In genomic region chr5:1636208-1636770, GRCh38 we compare ENCODE assay signal across 7 cellular contexts.
DNase-seq lines count a peak whose midpoint lies in the region; ATAC-seq and TF ChIP-seq lines count a peak whose summit lies in the region.
"Not testable (repeated sequence)": the region's sequence is repeated elsewhere in the genome, so short reads cannot be mapped to it uniquely, and the experiment has no call there.

No MANE protein-coding gene starts in this region.

- peak in 2 of 3 donors; percentile 25 to 26 for DNase-seq in Peyer's patch
- DNase-seq in activated CD8-positive, alpha-beta T cell treated with anti-CD3 and anti-CD28 coated beads for 36 hours; activated naive CD4-positive, alpha-beta T cell treated with anti-CD3 and anti-CD28 coated beads, Interleukin-2, amount 10 ng/mL, durations not matched to agents 7 days and 5 days; natural killer cell treated with Interleukin-12 subunit alpha and Interleukin-12 subunit beta and Interleukin-15 and Interleukin-18, amount 100 ng/mL, for 72 hours (ENCODE audit: low spot score): not testable (repeated sequence)
- DNase-seq in cardiac septum (ENCODE audit: low spot score): peak; percentile 63

- H3K4me3 Mint-ChIP-seq in activated CD8-positive, alpha-beta T cell treated with anti-CD3 and anti-CD28 coated beads for 36 hours; natural killer cell treated with Interleukin-12 subunit alpha and Interleukin-12 subunit beta and Interleukin-15 and Interleukin-18, amount 100 ng/mL, for 72 hours: not testable (repeated sequence)
- peak overlapping the region; percentile 31 for H3K4me3 Mint-ChIP-seq in activated naive CD4-positive, alpha-beta T cell treated with anti-CD3 and anti-CD28 coated beads, Interleukin-2, amount 10 ng/mL, durations not matched to agents 7 days and 5 days
- H3K4me3 Mint-ChIP-seq in stimulated activated memory B cell treated with anti-CD40 and anti-IgM and Interleukin-4, amounts not matched to agents 10 μg/mL and 1 μg/mL and 100 μg/mL, for 72 hours: peak overlapping the region; percentile 27

- H3K27ac Mint-ChIP-seq in activated CD8-positive, alpha-beta T cell treated with anti-CD3 and anti-CD28 coated beads for 36 hours: peak overlapping the region; percentile 65
- not testable (repeated sequence) for H3K27ac Mint-ChIP-seq in activated naive CD4-positive, alpha-beta T cell treated with anti-CD3 and anti-CD28 coated beads, Interleukin-2, amount 10 ng/mL, durations not matched to agents 7 days and 5 days
- H3K27ac Mint-ChIP-seq in natural killer cell treated with Interleukin-12 subunit alpha and Interleukin-12 subunit beta and Interleukin-15 and Interleukin-18, amount 100 ng/mL, for 72 hours: peak overlapping the region; percentile 20 to 33
- peak overlapping the region; percentile 79 for H3K27ac Mint-ChIP-seq in stimulated activated memory B cell treated with anti-CD40 and anti-IgM and Interleukin-4, amounts not matched to agents 10 μg/mL and 1 μg/mL and 100 μg/mL, for 72 hours

- H3K4me1 Mint-ChIP-seq in activated CD8-positive, alpha-beta T cell treated with anti-CD3 and anti-CD28 coated beads for 36 hours (ENCODE audit: low read depth): peaks cover 32% of the 10 kb centered on the region
- peaks cover 32% of the 10 kb centered on the region for H3K4me1 Mint-ChIP-seq in activated naive CD4-positive, alpha-beta T cell treated with anti-CD3 and anti-CD28 coated beads, Interleukin-2, amount 10 ng/mL, durations not matched to agents 7 days and 5 days
- H3K4me1 Mint-ChIP-seq in natural killer cell treated with Interleukin-12 subunit alpha and Interleukin-12 subunit beta and Interleukin-15 and Interleukin-18, amount 100 ng/mL, for 72 hours (ENCODE audit: low read depth in 2 of 2): peaks cover 21 to 25% of the 10 kb centered on the region in 2 donors
- peaks cover 42% of the 10 kb centered on the region for H3K4me1 Mint-ChIP-seq in stimulated activated memory B cell treated with anti-CD40 and anti-IgM and Interleukin-4, amounts not matched to agents 10 μg/mL and 1 μg/mL and 100 μg/mL, for 72 hours

- POLR2A ChIA-PET in activated CD8-positive, alpha-beta T cell treated with anti-CD3 and anti-CD28 coated beads for 36 hours (lab: Charles Lee): not testable (repeated sequence)

- intact Hi-C loops in activated CD8-positive, alpha-beta T cell treated with anti-CD3 and anti-CD28 coated beads for 36 hours (cut with micrococcal nuclease); cardiac septum (cut with DNase I): not testable (repeated sequence)

- H3K4me1 ChIP-seq in BLaER1: peaks cover 66% of the 10 kb centered on the region
- H3K4me1 ChIP-seq in Peyer's patch: not testable (repeated sequence)

- not testable (repeated sequence) for TF ChIP-seq CTCF in Peyer's patch (IDR thresholded peaks at IDR 0.05); activated CD8-positive, alpha-beta T cell treated with anti-CD3 and anti-CD28 coated beads for 36 hours (IDR thresholded peaks at IDR 0.05)

- CTCF ChIA-PET in activated CD8-positive, alpha-beta T cell treated with anti-CD3 and anti-CD28 coated beads for 36 hours (lab: Charles Lee); activated naive CD4-positive, alpha-beta T cell treated with anti-CD3 and anti-CD28 coated beads, Interleukin-2, amount 10 ng/mL, durations not matched to agents 7 days and 5 days (lab: Charles Lee): not testable (repeated sequence)

- TF ChIP-seq POLR2A in Peyer's patch (IDR thresholded peaks at IDR 0.05): not testable (repeated sequence)

- H3K4me3 ChIP-seq in BLaER1, Peyer's patch: not testable (repeated sequence)

- not testable (repeated sequence) for H3K36me3 Mint-ChIP-seq in activated CD8-positive, alpha-beta T cell treated with anti-CD3 and anti-CD28 coated beads for 36 hours (ENCODE audit: low read depth); activated naive CD4-positive, alpha-beta T cell treated with anti-CD3 and anti-CD28 coated beads, Interleukin-2, amount 10 ng/mL, durations not matched to agents 7 days and 5 days; natural killer cell treated with Interleukin-12 subunit alpha and Interleukin-12 subunit beta and Interleukin-15 and Interleukin-18, amount 100 ng/mL, for 72 hours; stimulated activated memory B cell treated with anti-CD40 and anti-IgM and Interleukin-4, amounts not matched to agents 10 μg/mL and 1 μg/mL and 100 μg/mL, for 72 hours

- not testable (repeated sequence) for H4K20me1 ChIP-seq in BLaER1

- H3K9me3 ChIP-seq in BLaER1, Peyer's patch: not testable (repeated sequence)

- H3K27ac ChIP-seq in BLaER1, Peyer's patch: not testable (repeated sequence)

- peak overlapping the region; percentile 94 for H3K4me2 ChIP-seq in BLaER1

- peaks cover 40% of the 10 kb centered on the region for H3K27me3 ChIP-seq in BLaER1
- H3K27me3 ChIP-seq in Peyer's patch: not testable (repeated sequence)

- H3K9ac ChIP-seq in BLaER1: not testable (repeated sequence)

- H3K9me3 Mint-ChIP-seq in activated CD8-positive, alpha-beta T cell treated with anti-CD3 and anti-CD28 coated beads for 36 hours; activated naive CD4-positive, alpha-beta T cell treated with anti-CD3 and anti-CD28 coated beads, Interleukin-2, amount 10 ng/mL, durations not matched to agents 7 days and 5 days; natural killer cell treated with Interleukin-12 subunit alpha and Interleukin-12 subunit beta and Interleukin-15 and Interleukin-18, amount 100 ng/mL, for 72 hours; stimulated activated memory B cell treated with anti-CD40 and anti-IgM and Interleukin-4, amounts not matched to agents 10 μg/mL and 1 μg/mL and 100 μg/mL, for 72 hours: not testable (repeated sequence)

- ATAC-seq in activated CD8-positive, alpha-beta T cell treated with anti-CD3 and anti-CD28 coated beads for 36 hours; natural killer cell treated with Interleukin-12 subunit alpha and Interleukin-12 subunit beta and Interleukin-15 and Interleukin-18, amount 100 ng/mL, for 72 hours; stimulated activated memory B cell treated with anti-CD40 and anti-IgM and Interleukin-4, amounts not matched to agents 10 μg/mL and 1 μg/mL and 100 μg/mL, for 72 hours: not testable (repeated sequence)

- H3K36me3 ChIP-seq in BLaER1, Peyer's patch: not testable (repeated sequence)

- H3K27me3 Mint-ChIP-seq in activated CD8-positive, alpha-beta T cell treated with anti-CD3 and anti-CD28 coated beads for 36 hours; natural killer cell treated with Interleukin-12 subunit alpha and Interleukin-12 subunit beta and Interleukin-15 and Interleukin-18, amount 100 ng/mL, for 72 hours; stimulated activated memory B cell treated with anti-CD40 and anti-IgM and Interleukin-4, amounts not matched to agents 10 μg/mL and 1 μg/mL and 100 μg/mL, for 72 hours: not testable (repeated sequence)
- peaks cover 38% of the 10 kb centered on the region for H3K27me3 Mint-ChIP-seq in activated naive CD4-positive, alpha-beta T cell treated with anti-CD3 and anti-CD28 coated beads, Interleukin-2, amount 10 ng/mL, durations not matched to agents 7 days and 5 days
